Comparison of ENCODE assay signal across 2 cellular contexts in genomic region chr20:36314734-36315544, GRCh38.
A peak's percentile ranks its signal among the peaks of the same experiment; 100 is the strongest.
TF ChIP-seq lines count a peak whose summit lies in the region.

No MANE protein-coding gene starts in this region.

TF ChIP-seq in HEK293T, 16 proteins besides CTCF, POLR2A, EP300 and RAD21:
- TF ChIP-seq FOXM1 (IDR thresholded peaks at IDR 0.05; ENCODE audit: borderline replicate concordance): no peak
- TF ChIP-seq PKNOX1 (IDR thresholded peaks at IDR 0.05): peak; percentile 89

TF ChIP-seq in GM12878, 131 proteins besides CTCF, POLR2A, EP300 and RAD21:
- TF ChIP-seq PKNOX1 (IDR thresholded peaks at IDR 0.05): peak; percentile 84
- peak; percentile 30 for TF ChIP-seq PBX3 (IDR thresholded peaks at IDR 0.05; ENCODE audit: insufficient replicate concordance, low read depth, low read length)
- no peak for TF ChIP-seq LARP7 (IDR thresholded peaks at IDR 0.05)
- no peak for TF ChIP-seq TAF1 (IDR thresholded peaks at IDR 0.05; ENCODE audit: borderline replicate concordance, low read depth, low read length)
